In genomic region chr4:77147400-77147782, GRCh38 we compare ENCODE assay signal across 3 cellular contexts.
A peak's percentile ranks its signal among the peaks of the same experiment; 100 is the strongest.
TF ChIP-seq lines count a peak whose summit lies in the region.

No MANE protein-coding gene starts in this region.

TF ChIP-seq in A549, 52 proteins besides CTCF, POLR2A, EP300 and RAD21:
- TF ChIP-seq EHF (CRISPR knock-in tag; IDR thresholded peaks at IDR 0.05), result no peak
- no peak for TF ChIP-seq SMC3 (IDR thresholded peaks at IDR 0.05)
- no peak for TF ChIP-seq BCL3 (IDR thresholded peaks at IDR 0.05)
- TF ChIP-seq PHF8 (IDR thresholded peaks at IDR 0.05; ENCODE audit: borderline replicate concordance, low read depth), result no peak
- no peak for TF ChIP-seq CHD2 (IDR thresholded peaks at IDR 0.05; ENCODE audit: low read length, partially characterized antibody)
- no peak for TF ChIP-seq RCOR1 (IDR thresholded peaks at IDR 0.05; ENCODE audit: low read depth, low read length)
- no peak for TF ChIP-seq CBX2 (IDR thresholded peaks at IDR 0.05; ENCODE audit: borderline replicate concordance, low read depth)
- TF ChIP-seq FOSB (CRISPR knock-in tag; IDR thresholded peaks at IDR 0.05), result no peak
- TF ChIP-seq EHMT2 (IDR thresholded peaks at IDR 0.05; ENCODE audit: low read depth), result no peak

TF ChIP-seq in IMR-90, 13 proteins besides CTCF, POLR2A, EP300 and RAD21:
- TF ChIP-seq MXI1 (IDR thresholded peaks at IDR 0.05; ENCODE audit: borderline replicate concordance, low read depth, low read length) (no peak), RCOR1 (IDR thresholded peaks at IDR 0.05; ENCODE audit: insufficient replicate concordance, low read length) (no peak), CHD1 (IDR thresholded peaks at IDR 0.05; ENCODE audit: low read depth, low read length) (no peak), USF2 (IDR thresholded peaks at IDR 0.05; ENCODE audit: low read depth, low read length) (no peak), MAFK (IDR thresholded peaks at IDR 0.05; ENCODE audit: low read depth, low read length) (no peak), FOS (IDR thresholded peaks at IDR 0.05; ENCODE audit: low read depth, low read length) (no peak), MAZ (IDR thresholded peaks at IDR 0.05; ENCODE audit: borderline replicate concordance, low read depth, low read length) (no peak), NFE2L2 (IDR thresholded peaks at IDR 0.05; ENCODE audit: low read depth, low read length) (no peak)
TF ChIP-seq in IMR-90: peak in this region for 0.

TF ChIP-seq in K562, 482 proteins besides CTCF, POLR2A, EP300 and RAD21:
- TF ChIP-seq ZBTB7A (IDR thresholded peaks at IDR 0.05; ENCODE audit: borderline replicate concordance, control insufficient read depth, low read depth, low read length) (no peak), HNRNPUL1 (IDR thresholded peaks at IDR 0.05; ENCODE audit: low read length) (no peak), REST (CRISPR knock-in tag; IDR thresholded peaks at IDR 0.05; ENCODE audit: low read depth) (no peak), HMBOX1 (IDR thresholded peaks at IDR 0.05) (peak; percentile 78), PHF8 (IDR thresholded peaks at IDR 0.05; ENCODE audit: borderline replicate concordance, low read length) (no peak), THRA (IDR thresholded peaks at IDR 0.05) (no peak), GTF3C2 (IDR thresholded peaks at IDR 0.05; ENCODE audit: borderline replicate concordance, extremely low read depth, insufficient read length) (no peak), ATF1 (CRISPR knock-in tag; IDR thresholded peaks at IDR 0.05) (no peak), ATF1 (tag; IDR thresholded peaks at IDR 0.05) (no peak), KAT2B (IDR thresholded peaks at IDR 0.05; ENCODE audit: low read depth, low read length) (no peak), PATZ1 (CRISPR knock-in tag; IDR thresholded peaks at IDR 0.05; ENCODE audit: borderline replicate concordance) (no peak), ZNF445 (CRISPR knock-in tag; IDR thresholded peaks at IDR 0.05; ENCODE audit: low read depth) (no peak), ZNF121 (CRISPR knock-in tag; conservative IDR thresholded peaks at IDR 0.05) (no peak), ZBTB40 (IDR thresholded peaks at IDR 0.05) (no peak), ZBTB40 (CRISPR knock-in tag; IDR thresholded peaks at IDR 0.05) (0 out of 2 replicates have a peak, but pooled peaks have one; percentile 29), ZNF717 (CRISPR knock-in tag; IDR thresholded peaks at IDR 0.05) (no peak), ZBTB49 (CRISPR knock-in tag; IDR thresholded peaks at IDR 0.05; ENCODE audit: borderline replicate concordance) (no peak), ZNF263 (CRISPR knock-in tag; IDR thresholded peaks at IDR 0.05; ENCODE audit: borderline replicate concordance) (no peak), PHB (CRISPR knock-in tag; IDR thresholded peaks at IDR 0.05) (no peak)
